In the genomic region with DNA sequence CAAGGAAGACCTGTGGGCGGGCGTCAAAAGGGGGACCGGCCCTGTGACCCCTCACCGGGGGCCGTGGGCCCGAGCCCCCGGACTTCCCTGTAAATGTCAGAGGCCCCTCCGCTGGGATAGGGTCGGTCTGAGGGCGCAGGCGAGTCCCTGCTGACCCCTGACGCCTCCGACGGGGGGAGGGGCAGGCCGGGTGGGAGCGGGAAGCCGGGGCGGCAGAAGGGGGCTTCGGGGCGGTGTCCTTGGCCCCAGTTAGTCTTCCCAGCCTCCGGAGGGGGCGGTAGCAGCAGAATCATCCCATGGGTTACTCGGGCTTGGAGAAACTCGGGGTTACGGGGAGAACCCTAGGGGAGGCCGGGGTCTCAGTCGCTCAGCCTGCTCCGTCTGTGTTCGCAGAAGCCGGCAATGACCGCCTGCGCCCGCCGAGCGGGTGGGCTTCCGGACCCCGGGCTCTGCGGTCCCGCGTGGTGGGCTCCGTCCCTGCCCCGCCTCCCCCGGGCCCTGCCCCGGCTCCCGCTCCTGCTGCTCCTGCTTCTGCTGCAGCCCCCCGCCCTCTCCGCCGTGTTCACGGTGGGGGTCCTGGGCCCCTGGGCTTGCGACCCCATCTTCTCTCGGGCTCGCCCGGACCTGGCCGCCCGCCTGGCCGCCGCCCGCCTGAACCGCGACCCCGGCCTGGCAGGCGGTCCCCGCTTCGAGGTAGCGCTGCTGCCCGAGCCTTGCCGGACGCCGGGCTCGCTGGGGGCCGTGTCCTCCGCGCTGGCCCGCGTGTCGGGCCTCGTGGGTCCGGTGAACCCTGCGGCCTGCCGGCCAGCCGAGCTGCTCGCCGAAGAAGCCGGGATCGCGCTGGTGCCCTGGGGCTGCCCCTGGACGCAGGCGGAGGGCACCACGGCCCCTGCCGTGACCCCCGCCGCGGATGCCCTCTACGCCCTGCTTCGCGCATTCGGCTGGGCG, we compare ENCODE assay signal across 13 cellular contexts. TPM values are rescaled to one million over a fixed set of nuclear protein-coding genes. Genes with fewer than 3 reads are reported as not detected.
DNase-seq lines count a peak whose midpoint lies in the region; ATAC-seq, FAIRE-seq and TF ChIP-seq lines count a peak whose summit lies in the region.
"Had no signal": no experiment of that assay in that cellular context is flagged by ENCODE, and none has a peak within 500 bp of the region (broad histone marks: within the 10 kb centered on the region; RNA-seq: fewer than 3 reads in every experiment).

No MANE protein-coding gene starts in this region.

- H2AFZ ChIP-seq in H1 (ENCODE audit: low read length) (peak overlapping the region; percentile 94; the same call in 1 of the 2 replicates), mesenchymal stem cell (ENCODE audit: low read depth, low read length) (no peak overlapping the region)

- peaks cover 0 to 9% (median 4%) of the 10 kb centered on the region in 4 experiments; a peak in 5 of 7 replicates for H3K4me1 ChIP-seq in H1 (replicated peaks in 1 of 4; ENCODE audit: control insufficient read depth in 3 of 4, insufficient read depth in 4 of 4, low read length in 3 of 4)
- peaks cover 15% of the 10 kb centered on the region for H3K4me1 ChIP-seq in mesenchymal stem cell (ENCODE audit: control insufficient read depth, insufficient read depth, low read depth, low read length)
- H3K4me1 ChIP-seq in suprapubic skin, result peaks cover 15% of the 10 kb centered on the region

- no peak overlapping the region; the same call in 1 of the 2 replicates for H4K8ac ChIP-seq in H1 (ENCODE audit: extremely low read depth, insufficient read depth, low read length)
- no peak overlapping the region for H4K8ac ChIP-seq in mesenchymal stem cell (ENCODE audit: low read length)

- TF ChIP-seq RAD21 in H1 (IDR thresholded peaks at IDR 0.05 in 1 of 2, conservative IDR thresholded peaks at IDR 0.05 in 1 of 2; ENCODE audit: low read depth in 2 of 2, low read length in 2 of 2), result no peak

- H2BK120ac ChIP-seq in H1 (replicated peaks; ENCODE audit: low read depth, low read length) (no peak overlapping the region), mesenchymal stem cell (ENCODE audit: low read depth, low read length) (no peak overlapping the region)

- no peak for FAIRE-seq in H1 (lab: Jason Lieb, UNC)
- FAIRE-seq: A204.1 had no signal

- no peaks in the 10 kb centered on the region for H4K20me1 ChIP-seq in H1 (replicated peaks in 1 of 2; ENCODE audit: control insufficient read depth in 1 of 2, insufficient read depth in 2 of 2, low read length in 2 of 2)

- peaks cover 35 to 53% (median 42%) of the 10 kb centered on the region in 4 experiments for H3K27me3 ChIP-seq in H1 (replicated peaks in 1 of 4; ENCODE audit: control insufficient read depth in 3 of 4, extremely low read depth in 1 of 4, insufficient read depth in 3 of 4, low read length in 3 of 4)
- peaks cover 74 to 75% of the 10 kb centered on the region in 2 experiments for H3K27me3 ChIP-seq in mesenchymal stem cell (ENCODE audit: control insufficient read depth in 1 of 2, insufficient read depth in 1 of 2, low read length in 2 of 2)
- peaks cover 73% of the 10 kb centered on the region for H3K27me3 ChIP-seq in suprapubic skin

- H3K4me1 Mint-ChIP-seq in activated CD8-positive, alpha-beta T cell treated with anti-CD3 and anti-CD28 coated beads for 36 hours (ENCODE audit: low read depth), result peaks cover 5% of the 10 kb centered on the region
- peaks cover 7% of the 10 kb centered on the region for H3K4me1 Mint-ChIP-seq in activated CD8-positive, alpha-beta T cell treated with anti-CD3 and anti-CD28 coated beads, Interleukin-2, amount 10 ng/mL, durations not matched to agents 7 days and 5 days (ENCODE audit: low read depth)

- peak overlapping the region; percentile 59 to 85 for H3K4me2 ChIP-seq in H1 (ENCODE audit: insufficient read depth in 1 of 2, low read depth in 2 of 2, low read length in 2 of 2)
- H3K4me2 ChIP-seq in mesenchymal stem cell (ENCODE audit: low read length, poor library complexity, severe bottlenecking), result peak overlapping the region; percentile 16

- no peaks in the 10 kb centered on the region for H3K36me3 Mint-ChIP-seq in activated CD8-positive, alpha-beta T cell treated with anti-CD3 and anti-CD28 coated beads for 36 hours (ENCODE audit: low read depth)
- no peaks in the 10 kb centered on the region for H3K36me3 Mint-ChIP-seq in activated CD8-positive, alpha-beta T cell treated with anti-CD3 and anti-CD28 coated beads, Interleukin-2, amount 10 ng/mL, durations not matched to agents 7 days and 5 days (ENCODE audit: low read depth)
- H3K36me3 Mint-ChIP-seq: brain had no signal

- H2BK5ac ChIP-seq in H1 (ENCODE audit: low read depth, low read length) (0 out of 2 replicates have a peak overlapping the region, but pooled peaks have one; percentile 68), mesenchymal stem cell (ENCODE audit: low read depth, low read length, poor library complexity, severe bottlenecking) (no peak overlapping the region)

- no peaks in the 10 kb centered on the region; a peak in 1 of 4 replicates for H3K9me3 ChIP-seq in H1 (ENCODE audit: insufficient read depth in 2 of 2, low read depth in 1 of 2, low read length in 1 of 2)
- no peaks in the 10 kb centered on the region for H3K9me3 ChIP-seq in mesenchymal stem cell (ENCODE audit: control insufficient read depth, low read length)
- H3K9me3 ChIP-seq in suprapubic skin, result no peaks in the 10 kb centered on the region

- H2BK12ac ChIP-seq in H1 (ENCODE audit: low read depth, low read length), result peak overlapping the region; percentile 90; the same call in 1 of the 2 replicates
- H2BK12ac ChIP-seq in mesenchymal stem cell (ENCODE audit: low read length in 2 of 2), result no peak overlapping the region

- H3K4ac ChIP-seq in H1 (replicated peaks; ENCODE audit: insufficient read length, low read depth, low read length) (no peak overlapping the region), mesenchymal stem cell (ENCODE audit: low read depth in 1 of 2, low read length in 2 of 2) (no peak overlapping the region)

- CTCF ChIA-PET in activated CD8-positive, alpha-beta T cell treated with anti-CD3 and anti-CD28 coated beads for 36 hours (lab: Charles Lee), result interaction anchor here (1.1 to 2.1 kb wide), 5 partner anchors 13 to 107 kb away, joined by 3 to 22 read pairs (median 11); no protein-coding TSS in a partner anchor
- CTCF ChIA-PET in activated CD8-positive, alpha-beta T cell treated with anti-CD3 and anti-CD28 coated beads, Interleukin-2, amount 10 ng/mL, durations not matched to agents 7 days and 5 days (lab: Charles Lee), result interaction anchor here (1.2 to 2.6 kb wide), 6 partner anchors 10 to 58 kb away, joined by 4 to 23 read pairs (median 10); no protein-coding TSS in a partner anchor
- CTCF ChIA-PET in H1 (lab: Charles Lee; ENCODE audit: partially characterized antibody), result interaction anchor here (0.8 to 6.0 kb wide), 11 partner anchors 10 to 87 kb away, joined by 3 to 50 read pairs (median 4); a partner anchor contains a TSS

- H2AK5ac ChIP-seq in H1 (ENCODE audit: low read depth, low read length) (no peak overlapping the region), mesenchymal stem cell (ENCODE audit: low read length, severe bottlenecking) (no peak overlapping the region)

- ATAC-seq in activated CD8-positive, alpha-beta T cell treated with anti-CD3 and anti-CD28 coated beads for 36 hours, result no peak
- no peak for ATAC-seq in activated CD8-positive, alpha-beta T cell treated with anti-CD3 and anti-CD28 coated beads, Interleukin-2, amount 10 ng/mL, durations not matched to agents 7 days and 5 days
- ATAC-seq in HG03175 (IDR thresholded peaks at IDR 0.05; ENCODE audit: unreplicated experiment), result no peak
- ATAC-seq in HG03460 (IDR thresholded peaks at IDR 0.05; ENCODE audit: unreplicated experiment), result no peak

- no peak overlapping the region for H2BK20ac ChIP-seq in H1 (ENCODE audit: low read length)

- intact Hi-C loops in activated CD8-positive, alpha-beta T cell treated with anti-CD3 and anti-CD28 coated beads for 36 hours (cut with micrococcal nuclease), result no loop called here

- H4K91ac ChIP-seq in H1 (replicated peaks; ENCODE audit: insufficient read length, low read length) (no peak overlapping the region), mesenchymal stem cell (ENCODE audit: low read length) (peak overlapping the region; percentile 56)

- H3K4me3 Mint-ChIP-seq in activated CD8-positive, alpha-beta T cell treated with anti-CD3 and anti-CD28 coated beads for 36 hours, result no peak overlapping the region
- no peak overlapping the region for H3K4me3 Mint-ChIP-seq in activated CD8-positive, alpha-beta T cell treated with anti-CD3 and anti-CD28 coated beads, Interleukin-2, amount 10 ng/mL, durations not matched to agents 7 days and 5 days

- no peaks in the 10 kb centered on the region for H3K9me3 Mint-ChIP-seq in activated CD8-positive, alpha-beta T cell treated with anti-CD3 and anti-CD28 coated beads for 36 hours
- no peaks in the 10 kb centered on the region for H3K9me3 Mint-ChIP-seq in activated CD8-positive, alpha-beta T cell treated with anti-CD3 and anti-CD28 coated beads, Interleukin-2, amount 10 ng/mL, durations not matched to agents 7 days and 5 days (ENCODE audit: insufficient read depth)

- TF ChIP-seq EP300 in H1 (IDR thresholded peaks at IDR 0.05; ENCODE audit: borderline replicate concordance in 1 of 2, low read depth in 2 of 2, low read length in 2 of 2) (no peak), suprapubic skin (IDR thresholded peaks at IDR 0.05) (no peak)

- TF ChIP-seq POLR2A in H1 (IDR thresholded peaks at IDR 0.05; ENCODE audit: control extremely low read depth in 1 of 2, low read depth in 2 of 2, low read length in 2 of 2), result no peak
- TF ChIP-seq POLR2A in suprapubic skin (IDR thresholded peaks at IDR 0.05), result no peak

- no peaks in the 10 kb centered on the region for H3K79me2 ChIP-seq in H1 (ENCODE audit: control insufficient read depth in 1 of 2, insufficient read depth in 2 of 2, low read length in 2 of 2)

- H3K9ac ChIP-seq in H1 (replicated peaks in 1 of 4; ENCODE audit: extremely low read depth in 1 of 4, low read depth in 3 of 4, low read length in 3 of 4) (peak overlapping the region in 1 of 4 experiments; percentile 44; a peak in 1 of 7 replicates), mesenchymal stem cell (ENCODE audit: low read length) (no peak overlapping the region)

- H3K27me3 Mint-ChIP-seq in activated CD8-positive, alpha-beta T cell treated with anti-CD3 and anti-CD28 coated beads for 36 hours, result peaks cover 37% of the 10 kb centered on the region
- H3K27me3 Mint-ChIP-seq in activated CD8-positive, alpha-beta T cell treated with anti-CD3 and anti-CD28 coated beads, Interleukin-2, amount 10 ng/mL, durations not matched to agents 7 days and 5 days (ENCODE audit: low read depth), result peaks cover 44% of the 10 kb centered on the region

- H2BK15ac ChIP-seq in H1 (ENCODE audit: low read length) (no peak overlapping the region), mesenchymal stem cell (ENCODE audit: low read depth, poor library complexity, severe bottlenecking) (peak overlapping the region; percentile 52)

- H3K56ac ChIP-seq in H1 (replicated peaks; ENCODE audit: insufficient read length, low read depth, low read length), result no peak overlapping the region

- TF ChIP-seq CTCF in activated CD8-positive, alpha-beta T cell treated with anti-CD3 and anti-CD28 coated beads for 36 hours (IDR thresholded peaks at IDR 0.05), result peak; percentile 17
- peak in 2 of 3 experiments; percentile 21; a peak in 2 of 4 replicates for TF ChIP-seq CTCF in H1 (IDR thresholded peaks at IDR 0.05; ENCODE audit: control extremely low read depth in 1 of 3, insufficient read depth in 1 of 3, low read depth in 1 of 3, low read length in 3 of 3)
- no peak for TF ChIP-seq CTCF in suprapubic skin (IDR thresholded peaks at IDR 0.05)

- no peak for DNase-seq in activated CD8-positive, alpha-beta T cell treated with anti-CD3 and anti-CD28 coated beads for 36 hours
- no peak for DNase-seq in activated CD8-positive, alpha-beta T cell treated with anti-CD3 and anti-CD28 coated beads, Interleukin-2, amount 10 ng/mL, durations not matched to agents 7 days and 5 days
- DNase-seq in H1 (ENCODE audit: low read depth in 1 of 2, low spot score in 2 of 2), result no peak
- DNase-seq in mesenchymal stem cell, result no peak
- peak in 1 of 2 donors; percentile 51 for DNase-seq in suprapubic skin (ENCODE audit: low spot score in 2 of 2)
- DNase-seq in dedifferentiated amniotic fluid mesenchymal stem cell (ENCODE audit: extremely low spot score), result no peak
- DNase-seq: activated T-cell treated with anti-CD3 and anti-CD28 coated beads, Interleukin-2, amount 50 U/mL, for 1 hour; NCI-H1417 treated with DMSO at 0.1 percent for 48 hours; T-helper 17 cell had no signal

- H3K27ac Mint-ChIP-seq in activated CD8-positive, alpha-beta T cell treated with anti-CD3 and anti-CD28 coated beads for 36 hours, result no peak overlapping the region
- no peak overlapping the region for H3K27ac Mint-ChIP-seq in activated CD8-positive, alpha-beta T cell treated with anti-CD3 and anti-CD28 coated beads, Interleukin-2, amount 10 ng/mL, durations not matched to agents 7 days and 5 days
- H3K27ac Mint-ChIP-seq: brain, T-helper 17 cell had no signal

- no peak overlapping the region for H3K14ac ChIP-seq in H1 (ENCODE audit: insufficient read length)
- no peak overlapping the region for H3K14ac ChIP-seq in mesenchymal stem cell (ENCODE audit: low read length in 2 of 2)

- H3K27ac ChIP-seq in H1 (ENCODE audit: low read depth, low read length) (no peak overlapping the region), mesenchymal stem cell (ENCODE audit: low read length, poor library complexity, severe bottlenecking) (no peak overlapping the region), suprapubic skin (no peak overlapping the region)

- H3K36me3 ChIP-seq in H1 (ENCODE audit: control insufficient read depth in 2 of 4, insufficient read depth in 4 of 4, low read length in 3 of 4) (peaks cover 0 to 7% (median 0%) of the 10 kb centered on the region in 4 experiments; a peak in 1 of 8 replicates), mesenchymal stem cell (ENCODE audit: control insufficient read depth in 1 of 2, insufficient read depth in 2 of 2, low read depth in 1 of 2, low read length in 2 of 2) (no peaks in the 10 kb centered on the region), suprapubic skin (no peaks in the 10 kb centered on the region)

- H3K79me1 ChIP-seq in H1 (ENCODE audit: low read depth, low read length), result no peaks in the 10 kb centered on the region
- no peaks in the 10 kb centered on the region for H3K79me1 ChIP-seq in mesenchymal stem cell (replicated peaks; ENCODE audit: low read length, poor library complexity, severe bottlenecking)

- H3K18ac ChIP-seq in H1 (ENCODE audit: extremely low read depth, low read length), result no peak overlapping the region
- no peak overlapping the region for H3K18ac ChIP-seq in mesenchymal stem cell (ENCODE audit: low read depth in 1 of 2, low read length in 2 of 2)

- H3K23ac ChIP-seq in H1 (ENCODE audit: insufficient read length), result no peak overlapping the region
- peak overlapping the region in 1 of 2 experiments; percentile 56 for H3K23ac ChIP-seq in mesenchymal stem cell (ENCODE audit: low read length in 2 of 2)

- no peaks in the 10 kb centered on the region; the same call in 1 of the 2 replicates for H3K23me2 ChIP-seq in H1 (ENCODE audit: low read depth, low read length)

- POLR2A ChIA-PET in activated CD8-positive, alpha-beta T cell treated with anti-CD3 and anti-CD28 coated beads for 36 hours (lab: Charles Lee), result interaction anchor here (1.0 kb wide), 1 partner anchor 13 kb away, joined by 3 read pairs; no protein-coding TSS in a partner anchor
- POLR2A ChIA-PET in activated CD8-positive, alpha-beta T cell treated with anti-CD3 and anti-CD28 coated beads, Interleukin-2, amount 10 ng/mL, durations not matched to agents 7 days and 5 days (lab: Charles Lee), result no interaction called here
- POLR2A ChIA-PET in H1 (lab: Charles Lee; ENCODE audit: partially characterized antibody), result interaction anchor here (1.0 to 2.2 kb wide), 2 partner anchors 13 to 14 kb away, joined by 3 to 12 read pairs; no protein-coding TSS in a partner anchor

- no peak overlapping the region for H4K5ac ChIP-seq in H1 (ENCODE audit: insufficient read length, low read depth, low read length)

- 14% methylated on average over 32 of the region's 98 CpGs; no CpG with 5 or more reads in 1 of the 2 experiments for WGBS in H1 (ENCODE audit: extremely low coverage in 1 of 2, insufficient coverage in 1 of 2, insufficient read length in 1 of 2, insufficient replicate concordance in 2 of 2, low coverage in 1 of 2, low lambda C conversion rate in 2 of 2, missing lambda C conversion rate in 1 of 2), 2 experiments
- WGBS in mesenchymal stem cell, result 10% methylated on average over 96 of the region's 98 CpGs
- 5% methylated on average over 11 of the region's 98 CpGs for WGBS in suprapubic skin

- H3K4me3 ChIP-seq in H1 (ENCODE audit: extremely low read depth in 1 of 4, insufficient read depth in 2 of 4, low read depth in 3 of 4, low read length in 4 of 4) (peak overlapping the region; percentile 8 to 66 (median 24)), mesenchymal stem cell (ENCODE audit: insufficient read depth in 1 of 2, low read depth in 1 of 2, low read length in 2 of 2) (no peak overlapping the region), suprapubic skin (peak overlapping the region; percentile 39)

RNA-seq across cellular contexts. Expression of a gene that starts 0.5 kb away (rescaled TPM):
- total RNA-seq in activated CD8-positive, alpha-beta T cell treated with anti-CD3 and anti-CD28 coated beads for 36 hours, result not detected
- total RNA-seq in activated CD8-positive, alpha-beta T cell treated with anti-CD3 and anti-CD28 coated beads, Interleukin-2, amount 10 ng/mL, durations not matched to agents 7 days and 5 days, result not detected
- 0.48 and 0.59 TPM in 2 replicates for total RNA-seq in H1 (2021; fragmentation: NEBNext Ultra II Directional; extraction: Animal tissue kit (Norgen Biotek cat#: 25700))
- 0.20 and 0.31 TPM in 2 replicates for polyA plus RNA-seq in H1 (2011; rRNA removed)
- 0.27 TPM for polyA plus RNA-seq in H1 (2011; cell fraction: cytosol; rRNA removed)
- polyA plus RNA-seq in H1 (2011; cell fraction: nucleus; rRNA removed), result 0.66 TPM
- 0.19 to 0.70 TPM (median 0.62 TPM) in 3 of 4 replicates, not detected in the other for polyA plus RNA-seq in H1 (2012, experiment 1 of 2)
- polyA plus RNA-seq in H1 (2012, experiment 2 of 2), result not detected
- 0.36 TPM for polyA plus RNA-seq in H1 (2013, experiment 1 of 2)
- polyA plus RNA-seq in H1 (2013, experiment 2 of 2), result 0.28 TPM
- 0.29 and 0.60 TPM in 2 replicates for polyA minus RNA-seq in H1 (2011; rRNA and poly(A)+ RNA removed)
- 1.8 TPM for polyA minus RNA-seq in H1 (2011; cell fraction: cytosol; rRNA and poly(A)+ RNA removed)
- polyA minus RNA-seq in H1 (2011; cell fraction: nucleus; rRNA and poly(A)+ RNA removed), result 0.40 TPM
- polyA plus RNA-seq in mesenchymal stem cell (2013, experiment 1 of 2), result not detected
- not detected for polyA plus RNA-seq in mesenchymal stem cell (2013, experiment 2 of 2)
- total RNA-seq in suprapubic skin, result not detected

RNA-seq across cellular contexts. Expression of a gene that starts 35.9 kb away (rescaled TPM):
- total RNA-seq in activated CD8-positive, alpha-beta T cell treated with anti-CD3 and anti-CD28 coated beads for 36 hours, result under 1 TPM in 1 of 2 experiments, not detected in 1; 0.16 TPM
- not detected for total RNA-seq in activated CD8-positive, alpha-beta T cell treated with anti-CD3 and anti-CD28 coated beads, Interleukin-2, amount 10 ng/mL, durations not matched to agents 7 days and 5 days
- 0.46 and 0.63 TPM in 2 replicates for total RNA-seq in H1 (2021; fragmentation: NEBNext Ultra II Directional; extraction: Animal tissue kit (Norgen Biotek cat#: 25700))
- polyA plus RNA-seq in H1 (2011; rRNA removed), result 0.91 and 1.4 TPM in 2 replicates
- 0.76 TPM for polyA plus RNA-seq in H1 (2011; cell fraction: cytosol; rRNA removed)
- 1.3 TPM for polyA plus RNA-seq in H1 (2011; cell fraction: nucleus; rRNA removed)
- 0.42 to 0.79 TPM (median 0.60 TPM) in 4 replicates for polyA plus RNA-seq in H1 (2012, experiment 1 of 2)
- 0.26 TPM for polyA plus RNA-seq in H1 (2012, experiment 2 of 2)
- 0.73 TPM for polyA plus RNA-seq in H1 (2013, experiment 1 of 2)
- polyA plus RNA-seq in H1 (2013, experiment 2 of 2), result 0.70 TPM
- 0.51 and 0.63 TPM in 2 replicates for polyA minus RNA-seq in H1 (2011; rRNA and poly(A)+ RNA removed)
- not detected for polyA minus RNA-seq in H1 (2011; cell fraction: cytosol; rRNA and poly(A)+ RNA removed)
- 0.70 TPM for polyA minus RNA-seq in H1 (2011; cell fraction: nucleus; rRNA and poly(A)+ RNA removed)
- polyA plus RNA-seq in mesenchymal stem cell (2013, experiment 1 of 2), result 0.11 TPM
- 0.11 TPM for polyA plus RNA-seq in mesenchymal stem cell (2013, experiment 2 of 2)
- total RNA-seq in suprapubic skin, result 100 to 1,000 TPM in 1 of 4 donors, 10 to 100 TPM in 3; 44.8 to 156 (median 78.1) TPM
- total RNA-seq: T-helper 17 cell had no signal

Comparison
In these comparisons a context has a peak if more than half of its experiments do, and no peak if none do; other contexts are left out.
1. CTCF ChIP-seq: peak in activated CD8-positive, alpha-beta T cell treated with anti-CD3 and anti-CD28 coated beads for 36 hours (single experiment) and H1 (2 of 3); none in suprapubic skin (0 of 2).
2. H3K4me3 ChIP-seq: peak in H1 (4 of 4) and suprapubic skin (single experiment); none in mesenchymal stem cell (0 of 2).
3. RNA of a gene that starts 35.9 kb away (total RNA-seq): 44.8 to 156 TPM in suprapubic skin; 0.46 to 0.63 TPM in H1, 0.16 TPM in activated CD8-positive, alpha-beta T cell treated with anti-CD3 and anti-CD28 coated beads for 36 hours and not detected in activated CD8-positive, alpha-beta T cell treated with anti-CD3 and anti-CD28 coated beads, Interleukin-2, amount 10 ng/mL, durations not matched to agents 7 days and 5 days; every median in the first group is over 10 times any median in the second.